Comparison of ENCODE assay signal across 10 cellular contexts in the genomic region with DNA sequence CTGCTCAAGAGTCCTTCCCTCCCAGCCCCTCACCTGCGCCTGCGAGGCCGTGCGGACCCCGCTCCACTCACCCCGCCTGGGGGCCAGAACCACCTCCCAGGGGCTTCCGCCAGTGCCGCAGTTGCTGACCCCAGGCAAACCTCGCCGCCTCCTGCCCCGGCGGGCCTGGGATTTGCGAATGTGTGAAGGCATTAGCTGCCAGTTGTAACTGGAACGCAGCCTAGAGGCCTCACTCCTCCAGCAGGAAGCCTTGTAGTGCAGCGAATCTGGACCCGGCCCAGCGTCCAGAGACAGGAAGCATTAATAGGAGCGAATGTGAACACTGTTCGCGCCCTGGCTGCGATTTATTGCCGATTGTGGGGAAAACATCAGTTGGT.
A peak's percentile ranks its signal among the peaks of the same experiment; 100 is the strongest.
DNase-seq lines count a peak whose midpoint lies in the region; ATAC-seq, FAIRE-seq and TF ChIP-seq lines count a peak whose summit lies in the region.
"Had no signal": no experiment of that assay in that cellular context is flagged by ENCODE, and none has a peak within 500 bp of the region (broad histone marks: within the 10 kb centered on the region; RNA-seq: fewer than 3 reads in every experiment).

No MANE protein-coding gene starts in this region.

- peak overlapping the region in 1 of 2 donors; percentile 51 for H3K9ac ChIP-seq in kidney (ENCODE audit: low read length in 2 of 2)

- H3K4me3 ChIP-seq in kidney (ENCODE audit: low read length in 2 of 2) (no peak overlapping the region), skeletal muscle cell (ENCODE audit: low read depth, low read length) (no peak overlapping the region)
- H3K4me3 ChIP-seq: GM12878 had no signal

- no peaks in the 10 kb centered on the region for H3K9me3 ChIP-seq in kidney (ENCODE audit: control insufficient read depth in 1 of 2, low read length in 2 of 2)

- TF ChIP-seq CTCF in kidney (IDR thresholded peaks at IDR 0.05; ENCODE audit: borderline replicate concordance, extremely low read depth, insufficient read depth): no peak

- intact Hi-C loops in kidney (cut with DNase I): no loop called here

- FAIRE-seq in kidney (lab: Jason Lieb, UNC): no peak
- FAIRE-seq: GM12878 had no signal

- DNase-seq in H4 (ENCODE audit: low spot score) (peak; percentile 92), cerebellum (ENCODE audit: low spot score) (peak; percentile 19), kidney (peak; percentile 96), skeletal muscle cell (ENCODE audit: low read depth) (peak; percentile 86), SW 1271 (lab: John Stamatoyannopoulos, UW) (no peak), NCI-H1436 (lab: John Stamatoyannopoulos, UW) (no peak)
- DNase-seq: NCI-H1694 treated with DMSO at 0.1 percent for 48 hours had no signal

- peaks cover 5 to 19% of the 10 kb centered on the region in 2 donors for H3K4me1 ChIP-seq in kidney (ENCODE audit: control insufficient read depth in 1 of 2, insufficient read depth in 1 of 2, low read depth in 1 of 2, low read length in 2 of 2)

- H3K36me3 ChIP-seq in kidney (ENCODE audit: control insufficient read depth in 1 of 2, insufficient read depth in 2 of 2, low read length in 2 of 2): no peaks in the 10 kb centered on the region

- peak overlapping the region; percentile 87 to 89 for H3K27ac ChIP-seq in kidney (ENCODE audit: low read depth in 2 of 2, low read length in 2 of 2)

- ATAC-seq in GM19467 (IDR thresholded peaks at IDR 0.05; ENCODE audit: unreplicated experiment) (no peak), GM18502 (IDR thresholded peaks at IDR 0.05; ENCODE audit: poor library complexity, unreplicated experiment) (no peak)
- ATAC-seq: GM12878 had no signal

Comparison
In these comparisons a context has a peak if more than half of its experiments do, and no peak if none do; other contexts are left out.
1. DNase-seq: peak in H4 (single experiment), cerebellum (single experiment), kidney (single experiment) and skeletal muscle cell (single experiment); none in SW 1271 (0 of 2) and NCI-H1436 (single experiment).